In the genomic region with DNA sequence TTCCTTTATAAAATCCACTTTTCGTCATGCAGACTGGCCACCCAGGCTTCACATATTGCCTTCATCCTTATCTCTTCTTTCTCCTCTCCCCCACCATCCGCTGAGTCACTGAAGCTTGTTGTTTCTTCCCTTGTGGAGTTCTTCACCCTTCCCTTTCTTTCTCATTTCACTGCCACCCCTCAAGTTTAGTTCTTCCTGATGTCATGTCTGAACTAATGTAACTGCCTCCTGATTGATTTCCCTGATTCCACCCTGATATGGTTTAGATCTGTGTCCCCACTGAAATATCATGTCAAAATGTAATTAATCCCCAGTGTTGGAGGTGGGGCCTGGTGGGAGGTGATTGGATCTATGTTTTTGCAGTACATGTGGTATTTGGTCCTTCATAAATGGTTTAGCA, we compare ENCODE assay signal across 20 cellular contexts.
"Had no signal": no experiment of that assay in that cellular context is flagged by ENCODE, and none has a peak within 500 bp of the region (broad histone marks: within the 10 kb centered on the region; RNA-seq: fewer than 3 reads in every experiment).

No MANE protein-coding gene starts in this region.

- H3K27ac ChIP-seq: coronary artery, gastrocnemius medialis, heart right ventricle, spleen, thoracic aorta, transverse colon had no signal

- H3K36me3 ChIP-seq: gastrocnemius medialis, heart right ventricle, spleen, thoracic aorta, transverse colon had no signal

- H3K4me3 ChIP-seq: coronary artery, gastrocnemius medialis, heart right ventricle, spleen, thoracic aorta, transverse colon had no signal

- H3K27me3 ChIP-seq: gastrocnemius medialis, heart right ventricle, spleen, transverse colon had no signal

- H3K9me3 ChIP-seq: gastrocnemius medialis, heart right ventricle, spleen, thoracic aorta, transverse colon had no signal

- ATAC-seq: gastrocnemius medialis; heart right ventricle; left lobe of liver; naive thymus-derived CD4-positive, alpha-beta T cell; sciatic nerve; stimulated activated naive CD8-positive, alpha-beta T cell treated with anti-CD3 and anti-CD28 coated beads, Interleukin-15, amount 100 ng/mL, for 72 hours had no signal

- DNase-seq: effector CD4-positive, alpha-beta T cell; endodermal cell; gastrocnemius medialis; heart right ventricle; hypothalamus; islet precursor cell; mammary epithelial cell; naive thymus-derived CD4-positive, alpha-beta T cell; nephron progenitor cell; spleen; stimulated activated CD4-positive, alpha-beta T cell treated with anti-CD3 and anti-CD28 coated beads, Interleukin-15, amount 100 ng/mL, for 24 hours; stimulated activated CD4-positive, alpha-beta T cell treated with anti-CD3 and anti-CD28 coated beads, Interleukin-1b, Interleukin-23, amount 100 ng/mL, for 48 hours; stimulated activated CD4-positive, alpha-beta T cell treated with anti-CD3 and anti-CD28 coated beads, Interleukin-4, amount 100 ng/mL, for 4 hours; stimulated activated naive B cell treated with anti-CD40 and anti-IgM and Interleukin-4, amounts not matched to agents 10 μg/mL and 1 μg/mL and 100 μg/mL, for 72 hours; stimulated activated naive CD8-positive, alpha-beta T cell treated with anti-CD3 and anti-CD28 coated beads, Interleukin-15, amount 100 ng/mL, for 72 hours; transverse colon had no signal
